Comparison of ENCODE assay signal across 21 cellular contexts in the genomic region with DNA sequence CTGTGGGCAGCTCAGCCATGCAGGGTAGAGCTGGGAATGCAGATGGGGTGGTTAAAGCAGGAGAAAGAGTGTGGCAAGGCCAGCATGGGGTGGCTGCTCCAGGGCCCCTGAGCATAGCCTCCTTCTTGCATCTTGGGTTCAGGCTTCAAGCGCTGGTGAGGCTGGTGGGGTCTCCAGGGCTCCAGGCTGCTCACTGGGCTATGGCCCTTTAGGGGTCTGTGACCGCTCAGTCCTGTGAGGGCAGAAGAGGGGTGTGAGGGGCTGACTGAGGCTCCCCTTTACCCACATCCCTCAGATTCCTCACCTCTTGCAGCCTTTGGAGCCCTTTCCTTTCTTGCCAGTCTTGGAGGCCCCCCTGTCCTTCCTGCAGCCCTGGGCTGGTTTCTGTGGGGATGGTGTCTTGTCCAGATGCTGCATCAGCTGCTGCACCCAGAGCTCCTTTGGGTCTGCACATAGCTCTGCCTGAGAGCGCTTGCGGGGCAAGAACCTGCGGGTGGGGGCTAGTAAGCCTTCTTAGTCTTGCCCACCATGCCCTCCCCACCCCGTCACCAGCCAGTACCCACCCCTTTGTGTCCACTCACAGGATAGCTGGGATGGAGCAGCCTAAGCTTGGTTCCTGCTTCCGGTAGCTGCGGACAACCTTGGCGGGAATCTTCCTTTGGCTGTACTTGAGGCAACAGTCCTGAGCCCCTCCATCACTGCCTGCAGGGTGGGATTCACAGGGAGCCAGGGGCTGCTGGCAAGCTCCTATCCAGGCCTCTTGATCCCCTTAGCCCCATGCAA. TPM values are rescaled to one million over a fixed set of nuclear protein-coding genes. Genes with fewer than 3 reads are reported as not detected.
"Had no signal": no experiment of that assay in that cellular context is flagged by ENCODE, and none has a peak within 500 bp of the region (broad histone marks: within the 10 kb centered on the region; RNA-seq: fewer than 3 reads in every experiment).

No MANE protein-coding gene starts in this region.

- H3K27ac ChIP-seq: brain microvascular endothelial cell, parathyroid adenoma, SK-N-MC, suprapubic skin had no signal

- H3K36me3 Mint-ChIP-seq: activated CD4-positive, alpha-beta memory T cell treated with anti-CD3 and anti-CD28 coated beads for 36 hours; activated naive CD8-positive, alpha-beta T cell treated with anti-CD3 and anti-CD28 coated beads, Interleukin-2, amount 10 ng/mL, durations not matched to agents 7 days and 5 days; natural killer cell; type B pancreatic cell had no signal

- DNase-seq: activated B cell treated with CpG ODN at 0.5 μM for 24 hours; activated CD4-positive, alpha-beta memory T cell treated with anti-CD3 and anti-CD28 coated beads for 36 hours; activated CD4-positive, alpha-beta T cell treated with anti-CD3 and anti-CD28 coated beads for 4 hours; activated naive CD8-positive, alpha-beta T cell treated with anti-CD3 and anti-CD28 coated beads, Interleukin-2, amount 10 ng/mL, durations not matched to agents 7 days and 5 days; activated T-cell treated with anti-CD3 and anti-CD28 coated beads for 4 hours; anterior cingulate cortex; brain microvascular endothelial cell; erythroblast; foreskin melanocyte; glutamatergic neuron; mesendoderm; natural killer cell; stimulated activated CD4-positive, alpha-beta T cell treated with anti-CD3 and anti-CD28 coated beads, Interleukin-2, amount 100 ng/mL, for 24 hours had no signal

- ATAC-seq: natural killer cell had no signal

- H3K9me3 Mint-ChIP-seq: activated B cell treated with CpG ODN at 0.5 μM for 24 hours; activated CD4-positive, alpha-beta memory T cell treated with anti-CD3 and anti-CD28 coated beads for 36 hours; activated naive CD8-positive, alpha-beta T cell treated with anti-CD3 and anti-CD28 coated beads, Interleukin-2, amount 10 ng/mL, durations not matched to agents 7 days and 5 days; natural killer cell; stimulated activated naive CD8-positive, alpha-beta T cell treated with anti-CD3 and anti-CD28 coated beads, Interleukin-15, Interleukin-2, amounts not matched to agents 100 ng/mL and 50 ng/mL, for 24 hours; T-helper 2 cell treated with Interferon-gamma antibody and Interleukin-4, amounts not matched to agents 5 μg/mL and 100 μg/mL, for 36 hours; type B pancreatic cell had no signal

- H3K9me3 ChIP-seq: suprapubic skin had no signal

- H3K36me3 ChIP-seq: brain microvascular endothelial cell, suprapubic skin had no signal

- H3K4me1 Mint-ChIP-seq: activated B cell treated with CpG ODN at 0.5 μM for 24 hours; activated naive CD8-positive, alpha-beta T cell treated with anti-CD3 and anti-CD28 coated beads, Interleukin-2, amount 10 ng/mL, durations not matched to agents 7 days and 5 days; natural killer cell had no signal

- H3K4me3 ChIP-seq: coronary artery, SK-N-MC, suprapubic skin had no signal

- H3K4me3 Mint-ChIP-seq: activated B cell treated with CpG ODN at 0.5 μM for 24 hours; activated CD4-positive, alpha-beta memory T cell treated with anti-CD3 and anti-CD28 coated beads for 36 hours; activated naive CD8-positive, alpha-beta T cell treated with anti-CD3 and anti-CD28 coated beads, Interleukin-2, amount 10 ng/mL, durations not matched to agents 7 days and 5 days; natural killer cell; stimulated activated naive CD8-positive, alpha-beta T cell treated with anti-CD3 and anti-CD28 coated beads, Interleukin-15, Interleukin-2, amounts not matched to agents 100 ng/mL and 50 ng/mL, for 24 hours; T-helper 2 cell treated with Interferon-gamma antibody and Interleukin-4, amounts not matched to agents 5 μg/mL and 100 μg/mL, for 36 hours; type B pancreatic cell had no signal

- H3K4me1 ChIP-seq: parathyroid adenoma had no signal

- H3K27me3 ChIP-seq: suprapubic skin had no signal

- H3K27ac Mint-ChIP-seq: activated B cell treated with CpG ODN at 0.5 μM for 24 hours; activated CD4-positive, alpha-beta memory T cell treated with anti-CD3 and anti-CD28 coated beads for 36 hours; activated naive CD8-positive, alpha-beta T cell treated with anti-CD3 and anti-CD28 coated beads, Interleukin-2, amount 10 ng/mL, durations not matched to agents 7 days and 5 days; natural killer cell; stimulated activated naive CD8-positive, alpha-beta T cell treated with anti-CD3 and anti-CD28 coated beads, Interleukin-15, Interleukin-2, amounts not matched to agents 100 ng/mL and 50 ng/mL, for 24 hours; T-helper 2 cell treated with Interferon-gamma antibody and Interleukin-4, amounts not matched to agents 5 μg/mL and 100 μg/mL, for 36 hours; type B pancreatic cell had no signal

RNA-seq across cellular contexts. Expression of gene CCL21, which starts 0.5 kb away (rescaled TPM):
- total RNA-seq: activated B cell treated with CpG ODN at 0.5 μM for 24 hours; activated CD4-positive, alpha-beta memory T cell treated with anti-CD3 and anti-CD28 coated beads for 36 hours; activated naive CD8-positive, alpha-beta T cell treated with anti-CD3 and anti-CD28 coated beads, Interleukin-2, amount 10 ng/mL, durations not matched to agents 7 days and 5 days; kidney epithelial cell; natural killer cell had no signal

RNA-seq across cellular contexts. Expression of gene CCL19, which starts 18.3 kb away (rescaled TPM):
- total RNA-seq: activated B cell treated with CpG ODN at 0.5 μM for 24 hours; activated CD4-positive, alpha-beta memory T cell treated with anti-CD3 and anti-CD28 coated beads for 36 hours; activated naive CD8-positive, alpha-beta T cell treated with anti-CD3 and anti-CD28 coated beads, Interleukin-2, amount 10 ng/mL, durations not matched to agents 7 days and 5 days; kidney epithelial cell; natural killer cell had no signal

RNA-seq across cellular contexts. Expression of gene CCL27, which starts 46.9 kb away (rescaled TPM):
- total RNA-seq: activated B cell treated with CpG ODN at 0.5 μM for 24 hours, kidney epithelial cell, natural killer cell had no signal
